ENCODE assay signal across 9 cellular contexts in genomic region chr14:69090187-69090789, GRCh38.
DNase-seq lines count a peak whose midpoint lies in the region; ATAC-seq, FAIRE-seq and TF ChIP-seq lines count a peak whose summit lies in the region.
"Had no signal": no experiment of that assay in that cellular context is flagged by ENCODE, and none has a peak within 500 bp of the region (broad histone marks: within the 10 kb centered on the region; RNA-seq: fewer than 3 reads in every experiment).

No MANE protein-coding gene starts in this region.

- H3K27me3 ChIP-seq in endothelial cell of umbilical vein (ENCODE audit: control insufficient read depth in 2 of 2, insufficient read depth in 2 of 2, low read length in 2 of 2) (no peaks in the 10 kb centered on the region), pancreas (no peaks in the 10 kb centered on the region)

- H3K27ac ChIP-seq in endothelial cell of umbilical vein (ENCODE audit: insufficient read depth, low read depth, low read length) (no peak overlapping the region), pancreas (no peak overlapping the region)

- no peak overlapping the region for H2AFZ ChIP-seq in endothelial cell of umbilical vein (ENCODE audit: low read depth, low read length)

- BruUV-seq in endothelial cell of umbilical vein (replicated peaks; lab: Mats Ljungman, UMichigan), result no TSS peak

- ATAC-seq in pancreas (peak in 3 of 4 donors; percentile 76 to 78 (median 78)), HG02938 (IDR thresholded peaks at IDR 0.05; ENCODE audit: unreplicated experiment) (no peak), HG02759 (IDR thresholded peaks at IDR 0.05; ENCODE audit: unreplicated experiment) (no peak)

- no peaks in the 10 kb centered on the region for H4K20me1 ChIP-seq in endothelial cell of umbilical vein (replicated peaks; ENCODE audit: control insufficient read depth, extremely low read depth, insufficient read depth, low read length)

- H3K9me3 ChIP-seq in endothelial cell of umbilical vein (replicated peaks; ENCODE audit: control insufficient read depth, insufficient read depth, low read length) (no peaks in the 10 kb centered on the region), pancreas (no peaks in the 10 kb centered on the region)

- no peak for TF ChIP-seq POLR2A in endothelial cell of umbilical vein (IDR thresholded peaks at IDR 0.05; ENCODE audit: low read depth, low read length)

- FAIRE-seq in endothelial cell of umbilical vein (lab: Jason Lieb, UNC) (no peak), pancreas (lab: Jason Lieb, UNC) (no peak)

- dilution Hi-C loops in endothelial cell of umbilical vein (cut with MboI; ENCODE audit: extremely low pct_ligation_motif_present, low sequenced_read_pairs), result no loop called here

- peaks cover 2% of the 10 kb centered on the region for H3K79me2 ChIP-seq in endothelial cell of umbilical vein (ENCODE audit: control insufficient read depth, insufficient read depth, low read length)

- H3K4me2 ChIP-seq in endothelial cell of umbilical vein (ENCODE audit: insufficient read depth, low read length), result no peak overlapping the region

- CTCF ChIA-PET in endothelial cell of umbilical vein (lab: Charles Lee), result interaction anchor here (0.6 to 3.1 kb wide), 50 partner anchors 8 to 227 kb away, joined by 3 to 24 read pairs (median 5); no protein-coding TSS in a partner anchor

- TF ChIP-seq CTCF in endothelial cell of umbilical vein (IDR thresholded peaks at IDR 0.05; ENCODE audit: extremely low read depth in 1 of 2, insufficient read depth in 1 of 2, low read depth in 1 of 2, low read length in 2 of 2) (peak; percentile 57 to 66), pancreas (IDR thresholded peaks at IDR 0.05) (peak in 3 of 4 donors; percentile 40 to 61 (median 49))

- H3K4me1 ChIP-seq in endothelial cell of umbilical vein (ENCODE audit: control insufficient read depth, extremely low read depth, insufficient read depth, low read length) (peaks cover 19% of the 10 kb centered on the region), pancreas (peaks cover 0 to 15% (median 0%) of the 10 kb centered on the region in 3 donors)

- H3K36me3 ChIP-seq in endothelial cell of umbilical vein (ENCODE audit: control insufficient read depth in 2 of 2, extremely low read depth in 1 of 2, insufficient read depth in 2 of 2, low read length in 2 of 2) (peaks cover 8 to 9% of the 10 kb centered on the region in 2 experiments), pancreas (peaks cover 0 to 11% (median 10%) of the 10 kb centered on the region in 3 donors)

- peak; percentile 1 for DNase-seq in COR-L47 (lab: John Stamatoyannopoulos, UW)
- DNase-seq in HCEC 1CT, result peak; percentile 30
- DNase-seq in SK-MEL-5 (ENCODE audit: low read depth, low spot score), result peak; percentile 47
- DNase-seq in endothelial cell of umbilical vein (ENCODE audit: low read depth, low spot score), result peak; percentile 59
- peak in 1 of 6 donors; percentile 37 for DNase-seq in pancreas
- no peak for DNase-seq in SKM-1 treated with dmso at 0.1 percent for 144 hours (lab: John Stamatoyannopoulos, UW; ENCODE audit: unreplicated experiment)
- DNase-seq: left cardiac atrium had no signal

- in situ Hi-C loops in SK-MEL-5 (cut with HindIII; ENCODE audit: low pct_unique_long_range_greater_than_20kb, low sequenced_read_pairs), result no loop called here

- POLR2A ChIA-PET in endothelial cell of umbilical vein (lab: Charles Lee), result no interaction called here

- whole genome bisulfite sequencing in pancreas, 2 donors, result 56 to 80% methylated on average over 4 of the region's 4 CpGs

- H3K4me3 ChIP-seq in endothelial cell of umbilical vein (replicated peaks in 1 of 3; ENCODE audit: insufficient read depth in 1 of 3, low read depth in 1 of 3, low read length in 3 of 3) (no peak overlapping the region), pancreas (no peak overlapping the region)

- H3K9me1 ChIP-seq in endothelial cell of umbilical vein (replicated peaks; ENCODE audit: control insufficient read depth, extremely low read depth, insufficient read depth, low read length), result no peaks in the 10 kb centered on the region

- H3K9ac ChIP-seq in endothelial cell of umbilical vein (replicated peaks; ENCODE audit: extremely low read depth, insufficient read depth, low read length), result no peak overlapping the region

- intact Hi-C loops in endothelial cell of umbilical vein (cut with micrococcal nuclease), result loop anchor here (1.0 to 5.0 kb wide), 4 partner anchors 10 to 179 kb away; partner anchors contain the start of gene ACTN1
- intact Hi-C loops in pancreas (cut with DNase I), result loop anchor here in 2 of 3 donors (10.0 kb wide), 4 partner anchors 175 to 225 kb away; no protein-coding TSS in a partner anchor

TF ChIP-seq in endothelial cell of umbilical vein, 7 proteins besides CTCF, POLR2A, EP300 and RAD21:
- no peak for TF ChIP-seq MAX (IDR thresholded peaks at IDR 0.05; ENCODE audit: insufficient read depth, insufficient read length)
- TF ChIP-seq JUN (IDR thresholded peaks at IDR 0.05; ENCODE audit: borderline replicate concordance, insufficient read depth, insufficient read length, low read depth), result no peak
- no peak for TF ChIP-seq MYC (IDR thresholded peaks at IDR 0.05; ENCODE audit: low read depth, low read length)
- TF ChIP-seq POLR2AphosphoS5 (IDR thresholded peaks at IDR 0.05; ENCODE audit: insufficient read depth, low read depth, low read length), result no peak
- no peak for TF ChIP-seq EZH2 (IDR thresholded peaks at IDR 0.05; ENCODE audit: borderline replicate concordance, low read depth, low read length, severe bottlenecking)
- TF ChIP-seq FOS (IDR thresholded peaks at IDR 0.05; ENCODE audit: borderline replicate concordance, insufficient read depth, low read length), result no peak
- TF ChIP-seq GATA2 (IDR thresholded peaks at IDR 0.05; ENCODE audit: insufficient read depth, insufficient read length, low read depth, low read length), result no peak

Comparison
In these comparisons a context has a peak if more than half of its experiments do, and no peak if none do; other contexts are left out.
1. ATAC-seq: peak in pancreas (3 of 4); none in HG02938 (single experiment) and HG02759 (single experiment).